In genomic region chr5:149424371-149425315, GRCh38 we compare ENCODE assay signal across 14 cellular contexts. TPM values are rescaled to one million over a fixed set of nuclear protein-coding genes. Genes with fewer than 3 reads are reported as not detected.
A peak's percentile ranks its signal among the peaks of the same experiment; 100 is the strongest.
DNase-seq lines count a peak whose midpoint lies in the region; ATAC-seq, FAIRE-seq and TF ChIP-seq lines count a peak whose summit lies in the region.
"Had no signal": no experiment of that assay in that cellular context is flagged by ENCODE, and none has a peak within 500 bp of the region (broad histone marks: within the 10 kb centered on the region; RNA-seq: fewer than 3 reads in every experiment).

No MANE protein-coding gene starts in this region.

- peak overlapping the region in 1 of 2 experiments; percentile 65; a peak in 4 of 6 replicates for H3K27ac ChIP-seq in A549
- H3K27ac ChIP-seq in osteoblast (ENCODE audit: low read depth, low read length) = peak overlapping the region; percentile 72

- no peaks in the 10 kb centered on the region for H3K27me3 ChIP-seq in osteoblast (ENCODE audit: insufficient read depth, low read length)

- H3K9me3 Mint-ChIP-seq in glutamatergic neuron (ENCODE audit: unreplicated experiment) = peaks cover 6% of the 10 kb centered on the region

- no peak for TF ChIP-seq RAD21 in A549 (conservative IDR thresholded peaks at IDR 0.05 in 1 of 2, IDR thresholded peaks at IDR 0.05 in 1 of 2)

- H3K4me3 ChIP-seq in A549 = no peak overlapping the region
- H3K4me3 ChIP-seq in osteoblast (ENCODE audit: insufficient read depth, low read length) = no peak overlapping the region

- intact Hi-C loops in left ventricle myocardium superior (cut with micrococcal nuclease) = no loop called here

- 79% methylated on average over 9 of the region's 10 CpGs for WGBS in A549 (ENCODE audit: missing lambda C conversion rate)

- DNase-seq in A549 (ENCODE audit: low read depth in 1 of 2, low spot score in 1 of 2) (no peak), amniotic epithelial cell (ENCODE audit: low read depth) (peak; percentile 51), left ventricle myocardium superior (no peak), osteoblast (ENCODE audit: insufficient read length, low spot score, missing footprints) (no peak), NCI-H2196 treated with DMSO at 0.1 percent for 48 hours (lab: John Stamatoyannopoulos, UW; ENCODE audit: unreplicated experiment) (no peak), glutamatergic neuron (no peak)
- no peak for DNase-seq in activated naive CD4-positive, alpha-beta T cell (lab: John Stamatoyannopoulos, UW)
- DNase-seq: NCI-H1092, NCI-H2227 treated with DMSO at 0.1 percent for 48 hours, T-helper 9 cell had no signal

- no peak for FAIRE-seq in A549 (lab: Jason Lieb, UNC)

- peaks cover 26% of the 10 kb centered on the region for H3K79me2 ChIP-seq in osteoblast (ENCODE audit: insufficient read depth, low read length)

- H3K36me3 Mint-ChIP-seq in glutamatergic neuron (ENCODE audit: unreplicated experiment) = no peaks in the 10 kb centered on the region
- H3K36me3 Mint-ChIP-seq: activated naive CD8-positive, alpha-beta T cell had no signal

- TF ChIP-seq EP300 in A549 (IDR thresholded peaks at IDR 0.05) = no peak

- H3K9me3 ChIP-seq in A549 (no peaks in the 10 kb centered on the region), osteoblast (ENCODE audit: low read depth, low read length) (no peaks in the 10 kb centered on the region)

- no peak for ATAC-seq in A549
- ATAC-seq in left ventricle myocardium superior = peak; percentile 54
- no peak for ATAC-seq in GM18867 (IDR thresholded peaks at IDR 0.05; ENCODE audit: unreplicated experiment)

- TF ChIP-seq CTCF in A549 (IDR thresholded peaks at IDR 0.05) (no peak), osteoblast (IDR thresholded peaks at IDR 0.05; ENCODE audit: extremely low read depth, low read depth, low read length) (no peak), glutamatergic neuron (IDR thresholded peaks at IDR 0.05; ENCODE audit: partially characterized antibody, unreplicated experiment) (no peak)

- no peak overlapping the region for H2AFZ ChIP-seq in osteoblast (ENCODE audit: low read length)

- peaks cover 98% of the 10 kb centered on the region for H3K36me3 ChIP-seq in osteoblast (ENCODE audit: insufficient read depth, low read length)

- peaks cover 47% of the 10 kb centered on the region for H4K20me1 ChIP-seq in osteoblast (ENCODE audit: insufficient read depth, low read length)

- peaks cover 18% of the 10 kb centered on the region for H3K4me1 ChIP-seq in A549
- H3K4me1 ChIP-seq in osteoblast (ENCODE audit: insufficient read depth, low read length) = peaks cover 50% of the 10 kb centered on the region

- no peak overlapping the region for H3K27ac Mint-ChIP-seq in glutamatergic neuron (ENCODE audit: unreplicated experiment)
- H3K27ac Mint-ChIP-seq: activated naive CD8-positive, alpha-beta T cell had no signal

- H3K27me3 Mint-ChIP-seq in glutamatergic neuron (ENCODE audit: unreplicated experiment) = peaks cover 10% of the 10 kb centered on the region
- H3K27me3 Mint-ChIP-seq: activated naive CD8-positive, alpha-beta T cell had no signal

- H3K4me1 Mint-ChIP-seq in glutamatergic neuron (ENCODE audit: low read depth, unreplicated experiment) = peaks cover 15% of the 10 kb centered on the region

- H3K4me2 ChIP-seq in A549 (0 out of 3 replicates have a peak overlapping the region, but pooled peaks have one; percentile 11), osteoblast (ENCODE audit: insufficient read depth, low read length) (no peak overlapping the region)

- TF ChIP-seq POLR2A in A549 (IDR thresholded peaks at IDR 0.05; ENCODE audit: low read length) = no peak

- no peak overlapping the region for H3K4me3 Mint-ChIP-seq in glutamatergic neuron (ENCODE audit: unreplicated experiment)
- H3K4me3 Mint-ChIP-seq: activated naive CD8-positive, alpha-beta T cell had no signal

- POLR2A ChIA-PET in A549 (lab: Yijun Ruan, JAX) = no interaction called here

- CTCF ChIA-PET in A549 (lab: Yijun Ruan, JAX) = interaction anchor here (1.0 to 52.1 kb wide), 3 partner anchors 10 to 50 kb away, joined by 4 to 1709 read pairs (median 20); partner anchors contain the start of genes IL17B and PCYOX1L

TF ChIP-seq in A549, 52 proteins besides CTCF, POLR2A, EP300 and RAD21:
- peak; percentile 17 for TF ChIP-seq ZFP36 (IDR thresholded peaks at IDR 0.05; ENCODE audit: borderline replicate concordance, partially characterized antibody)
- TF ChIP-seq ESRRA (IDR thresholded peaks at IDR 0.05; ENCODE audit: borderline replicate concordance, low read length) = no peak
TF ChIP-seq in A549: peak in this region for 1.

RNA-seq across cellular contexts. Expression of gene IL17B, which starts 45.6 kb away (rescaled TPM):
- polyA plus RNA-seq in A549 (2011; rRNA removed) = 0.23 and 0.30 TPM in 2 replicates
- polyA plus RNA-seq in A549 (2012; cell fraction: cytosol; rRNA removed) = 0.33 and 0.34 TPM in 2 replicates
- polyA plus RNA-seq in A549 (2012; cell fraction: nucleus; rRNA removed) = 0.28 and 0.49 TPM in 2 replicates
- not detected in 3 replicates for polyA plus RNA-seq in A549 (2017; fragmentation: RNase III; extraction: RNeasy Plus Mini Kit Qiagen cat#74134 plus additional on column Dnase treatment)
- not detected in 2 replicates for polyA minus RNA-seq in A549 (2011; rRNA and poly(A)+ RNA removed)
- not detected for total RNA-seq in left ventricle myocardium superior
- total RNA-seq in osteoblast = 0.29 TPM in 1 of 2 replicates, not detected in the other
- total RNA-seq in glutamatergic neuron (ENCODE audit: unreplicated experiment) = 0.88 TPM
- total RNA-seq: A673, HT-29 had no signal
